Comparison of ENCODE assay signal across 9 cellular contexts in genomic region chr17:15263206-15263579, GRCh38. TPM values are rescaled to one million over a fixed set of nuclear protein-coding genes. Genes with fewer than 3 reads are reported as not detected.
DNase-seq lines count a peak whose midpoint lies in the region; ATAC-seq and TF ChIP-seq lines count a peak whose summit lies in the region.
"Had no signal": no experiment of that assay in that cellular context is flagged by ENCODE, and none has a peak within 500 bp of the region (broad histone marks: within the 10 kb centered on the region; RNA-seq: fewer than 3 reads in every experiment).

No MANE protein-coding gene starts in this region.

- H3K4me3 Mint-ChIP-seq in naive thymus-derived CD8-positive, alpha-beta T cell: no peak overlapping the region

- H3K27me3 ChIP-seq in esophagus muscularis mucosa (no peaks in the 10 kb centered on the region), aorta (ENCODE audit: control insufficient read depth in 1 of 2, insufficient read depth in 2 of 2, low read length in 1 of 2) (no peaks in the 10 kb centered on the region)

- peaks cover 4 to 15% (median 13%) of the 10 kb centered on the region in 4 donors for H3K4me1 Mint-ChIP-seq in naive thymus-derived CD8-positive, alpha-beta T cell

- peak; percentile 77 for ATAC-seq in aorta (ENCODE audit: low FRiP score)
- ATAC-seq in naive thymus-derived CD8-positive, alpha-beta T cell: no peak

- peak overlapping the region; percentile 72 to 81 (median 76) for H3K4me3 ChIP-seq in esophagus muscularis mucosa
- peak overlapping the region; percentile 55 to 70 for H3K4me3 ChIP-seq in aorta (ENCODE audit: low read length in 2 of 2)

- no peaks in the 10 kb centered on the region for H3K36me3 Mint-ChIP-seq in naive thymus-derived CD8-positive, alpha-beta T cell

- H3K9me3 ChIP-seq in esophagus muscularis mucosa (no peaks in the 10 kb centered on the region), aorta (ENCODE audit: control insufficient read depth, low read length) (no peaks in the 10 kb centered on the region)

- peaks cover 42 to 100% (median 58%) of the 10 kb centered on the region in 5 donors for H3K27me3 Mint-ChIP-seq in naive thymus-derived CD8-positive, alpha-beta T cell

- peak; percentile 29 for TF ChIP-seq POLR2A in esophagus muscularis mucosa (IDR thresholded peaks at IDR 0.05; ENCODE audit: low read depth)

- POLR2A ChIA-PET in naive thymus-derived CD8-positive, alpha-beta T cell (lab: Charles Lee): no interaction called here

- H3K27ac ChIP-seq in esophagus muscularis mucosa (replicated peaks in 1 of 4): peak overlapping the region; percentile 94 to 99 (median 97)
- H3K27ac ChIP-seq in aorta (ENCODE audit: low read depth in 1 of 2, low read length in 2 of 2): peak overlapping the region in 1 of 2 donors; percentile 84
- H3K27ac ChIP-seq: 22Rv1 had no signal

- peak overlapping the region in 2 of 10 donors; percentile 26 to 30 for H3K27ac Mint-ChIP-seq in naive thymus-derived CD8-positive, alpha-beta T cell

- peaks cover 20 to 36% (median 35%) of the 10 kb centered on the region in 4 donors for H3K4me1 ChIP-seq in esophagus muscularis mucosa
- no peaks in the 10 kb centered on the region for H3K4me1 ChIP-seq in aorta (ENCODE audit: control insufficient read depth in 1 of 2, insufficient read depth in 2 of 2, low read length in 2 of 2)

- TF ChIP-seq CTCF in esophagus muscularis mucosa (IDR thresholded peaks at IDR 0.05): no peak

- H3K36me3 ChIP-seq in esophagus muscularis mucosa (peaks cover 8 to 14% (median 11%) of the 10 kb centered on the region in 4 donors), aorta (ENCODE audit: control insufficient read depth in 1 of 2, insufficient read depth in 2 of 2, low read length in 1 of 2) (peaks cover 0 to under 1% of the 10 kb centered on the region in 2 donors)

- H3K9me3 Mint-ChIP-seq in naive thymus-derived CD8-positive, alpha-beta T cell: no peaks in the 10 kb centered on the region

- DNase-seq in DMS 273 (lab: John Stamatoyannopoulos, UW; ENCODE audit: unreplicated experiment) (peak; percentile 34), DMS 273 treated with DMSO at 0.1 percent for 48 hours (lab: John Stamatoyannopoulos, UW) (no peak), esophagus muscularis mucosa (ENCODE audit: extremely low spot score) (peak; percentile 97), midbrain (lab: John Stamatoyannopoulos, UW) (peak; percentile 77), aorta (peak; percentile 95), NCI-H1694 (lab: John Stamatoyannopoulos, UW) (no peak)
- DNase-seq in naive thymus-derived CD8-positive, alpha-beta T cell: no peak
- no peak for DNase-seq in activated T-cell treated with anti-CD3 and anti-CD28 coated beads, Interleukin-2, amount 50 U/mL, for 48 hours

- no peak for TF ChIP-seq EP300 in esophagus muscularis mucosa (IDR thresholded peaks at IDR 0.05)

- WGBS in esophagus muscularis mucosa: 6% methylated on average over 15 of the region's 17 CpGs
- 0 to 1% methylated on average over 17 of the region's 17 CpGs for WGBS in aorta, 2 donors

- intact Hi-C loops in esophagus muscularis mucosa (cut with DNase I) (loop anchor here (5.0 kb wide), 1 partner anchor 79 kb away; the partner anchor contains the start of gene TEKT3), aorta (cut with DNase I) (loop anchor here in 1 of 2 donors (2.0 to 5.0 kb wide), 3 partner anchors 79 to 736 kb away; partner anchors contain the start of genes TEKT3, TTC19 and ZSWIM7)

RNA-seq across cellular contexts. Expression of gene PMP22, which starts 1.9 kb away (rescaled TPM):
- total RNA-seq in esophagus muscularis mucosa (100 to 1,000 TPM; 171 to 253 (median 237) TPM), aorta (100 to 1,000 TPM; 113 to 226 TPM)
- 100 to 1,000 TPM in 1 of 2 donors, 10 to 100 TPM in 1; 87.8 to 154 TPM for polyA plus RNA-seq in aorta
- under 1 TPM in 1 of 2 experiments, not detected in 1; 0.27 TPM for total RNA-seq in naive thymus-derived CD8-positive, alpha-beta T cell
- polyA plus RNA-seq in naive thymus-derived CD8-positive, alpha-beta T cell: not detected

Comparison
In these comparisons a context has a peak if more than half of its experiments do, and no peak if none do; other contexts are left out.
1. DNase-seq: peak in DMS 273 (single experiment), esophagus muscularis mucosa (single experiment), midbrain (single experiment) and aorta (2 of 2); none in DMS 273 treated with DMSO at 0.1 percent for 48 hours (single experiment), NCI-H1694 (single experiment), naive thymus-derived CD8-positive, alpha-beta T cell (0 of 10) and activated T-cell treated with anti-CD3 and anti-CD28 coated beads, Interleukin-2, amount 50 U/mL, for 48 hours (0 of 2).
2. RNA of gene PMP22, which starts 1.9 kb away (total RNA-seq): 171 to 253 TPM in esophagus muscularis mucosa and 113 to 226 TPM in aorta; 0.27 TPM in naive thymus-derived CD8-positive, alpha-beta T cell; every median in the first group is over 10 times any median in the second.